Comparison of ENCODE assay signal across 25 cellular contexts in the genomic region with DNA sequence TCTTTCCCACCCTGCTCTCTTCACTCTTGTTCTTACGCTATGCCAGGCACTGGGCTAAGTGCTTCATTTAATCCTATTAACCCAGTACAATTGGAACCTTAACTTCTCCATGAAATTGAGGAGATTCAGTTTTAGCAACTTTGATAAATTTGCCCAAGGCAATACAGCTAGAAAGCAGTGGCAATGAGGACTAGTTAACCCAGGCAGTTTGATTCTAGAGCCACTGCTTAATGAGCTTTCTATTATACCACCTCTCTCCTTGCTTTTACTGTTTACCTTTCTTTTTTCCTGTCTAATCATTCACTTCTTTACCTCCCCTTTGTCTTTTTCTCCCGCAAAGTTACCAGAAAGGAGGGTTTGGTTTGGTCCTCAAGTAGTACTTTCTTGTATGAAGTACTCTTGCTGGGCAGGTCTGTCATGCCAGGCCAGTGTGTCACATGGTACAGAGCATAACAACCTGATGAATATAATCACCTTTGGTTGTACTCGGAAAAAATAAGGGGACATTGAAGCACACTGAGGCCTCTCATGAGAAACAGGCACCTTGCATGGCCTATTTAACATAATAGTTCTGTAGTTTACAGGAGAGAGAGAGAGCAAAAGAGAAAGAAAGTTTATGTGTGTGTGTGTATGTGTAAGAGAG.
A peak's percentile ranks its signal among the peaks of the same experiment; 100 is the strongest.
DNase-seq lines count a peak whose midpoint lies in the region; ATAC-seq and TF ChIP-seq lines count a peak whose summit lies in the region.
"Had no signal": no experiment of that assay in that cellular context is flagged by ENCODE, and none has a peak within 500 bp of the region (broad histone marks: within the 10 kb centered on the region; RNA-seq: fewer than 3 reads in every experiment).

No MANE protein-coding gene starts in this region.

- peak overlapping the region; percentile 30 for H3K27ac Mint-ChIP-seq in T-helper 17 cell
- no peak overlapping the region for H3K27ac Mint-ChIP-seq in stimulated activated effector memory CD8-positive, alpha-beta T cell treated with anti-CD3 and anti-CD28 coated beads, Interleukin-12 subunit alpha, Interleukin-12 subunit beta, amount 100 ng/mL, for 72 hours
- H3K27ac Mint-ChIP-seq: activated naive CD4-positive, alpha-beta T cell treated with anti-CD3 and anti-CD28 coated beads, Interleukin-2, amount 10 ng/mL, durations not matched to agents 7 days and 5 days; T-helper 2 cell treated with Interferon-gamma antibody and Interleukin-4, amounts not matched to agents 5 μg/mL and 100 μg/mL, for 36 hours had no signal

- H3K27ac ChIP-seq in left ventricle myocardium inferior (replicated peaks) (no peak overlapping the region), lung (ENCODE audit: low read depth in 1 of 2, low read length in 1 of 2) (peak overlapping the region in 1 of 2 donors; percentile 55), ascending aorta (no peak overlapping the region)
- H3K27ac ChIP-seq: esophagus squamous epithelium, KMS-11, neutrophil, Peyer's patch had no signal

- H3K9me3 Mint-ChIP-seq in stimulated activated effector memory CD8-positive, alpha-beta T cell treated with anti-CD3 and anti-CD28 coated beads, Interleukin-12 subunit alpha, Interleukin-12 subunit beta, amount 100 ng/mL, for 72 hours = no peaks in the 10 kb centered on the region
- H3K9me3 Mint-ChIP-seq: activated naive CD4-positive, alpha-beta T cell treated with anti-CD3 and anti-CD28 coated beads, Interleukin-2, amount 10 ng/mL, durations not matched to agents 7 days and 5 days; activated T-cell treated with anti-CD3 and anti-CD28 coated beads, Interleukin-2, amount 50 U/mL, for 4 hours; T-helper 2 cell treated with Interferon-gamma antibody and Interleukin-4, amounts not matched to agents 5 μg/mL and 100 μg/mL, for 36 hours had no signal

- H3K36me3 ChIP-seq in left ventricle myocardium inferior (peaks cover 35% of the 10 kb centered on the region), lung (ENCODE audit: control insufficient read depth in 2 of 2, insufficient read depth in 2 of 2, low read length in 2 of 2) (peaks cover 5 to 10% of the 10 kb centered on the region in 2 donors), ascending aorta (peaks cover 7 to 18% of the 10 kb centered on the region in 2 donors), mucosa of descending colon (ENCODE audit: low read depth) (peaks cover 3% of the 10 kb centered on the region)

- DNase-seq in left ventricle myocardium superior (no peak), left ventricle myocardium inferior (no peak), T-helper 17 cell (no peak), lung (ENCODE audit: low spot score) (no peak), ascending aorta (ENCODE audit: low spot score in 2 of 2) (no peak), activated gamma-delta T cell (lab: John Stamatoyannopoulos, UW) (no peak), mucosa of descending colon (no peak)
- no peak for DNase-seq in stimulated activated effector memory CD8-positive, alpha-beta T cell treated with anti-CD3 and anti-CD28 coated beads, Interleukin-12 subunit alpha, Interleukin-12 subunit beta, amount 100 ng/mL, for 72 hours (ENCODE audit: low spot score in 2 of 2)
- DNase-seq: ACHN; activated naive CD4-positive, alpha-beta T cell treated with anti-CD3 and anti-CD28 coated beads, Interleukin-2, amount 10 ng/mL, durations not matched to agents 7 days and 5 days; activated T-cell treated with anti-CD3 and anti-CD28 coated beads, Interleukin-2, amount 50 U/mL, for 4 hours; anterior cingulate cortex; cerebellar nuclear complex; DMS 273 treated with DMSO at 0.1 percent for 48 hours; effector CD4-positive, alpha-beta T cell; esophagus squamous epithelium; GDM1; GOT3; NCI-H1930; NCI-H226; Peyer's patch had no signal

- peaks cover 8% of the 10 kb centered on the region for H3K36me3 Mint-ChIP-seq in T-helper 17 cell (ENCODE audit: low read depth)
- H3K36me3 Mint-ChIP-seq in stimulated activated effector memory CD8-positive, alpha-beta T cell treated with anti-CD3 and anti-CD28 coated beads, Interleukin-12 subunit alpha, Interleukin-12 subunit beta, amount 100 ng/mL, for 72 hours = peaks cover 26% of the 10 kb centered on the region

- no peaks in the 10 kb centered on the region for H3K9me3 ChIP-seq in left ventricle myocardium inferior (replicated peaks)
- H3K9me3 ChIP-seq in T-helper 17 cell (ENCODE audit: control insufficient read depth, low read length, poor library complexity, severe bottlenecking) = no peaks in the 10 kb centered on the region
- no peaks in the 10 kb centered on the region for H3K9me3 ChIP-seq in lung (ENCODE audit: control insufficient read depth in 2 of 2, insufficient read depth in 1 of 2, low read length in 1 of 2)
- H3K9me3 ChIP-seq in ascending aorta = no peaks in the 10 kb centered on the region
- H3K9me3 ChIP-seq in mucosa of descending colon = no peaks in the 10 kb centered on the region
- H3K9me3 ChIP-seq: esophagus squamous epithelium, neutrophil, Peyer's patch had no signal

- H3K4me1 ChIP-seq in left ventricle myocardium inferior = no peaks in the 10 kb centered on the region
- H3K4me1 ChIP-seq in lung (ENCODE audit: control insufficient read depth in 2 of 2, insufficient read depth in 2 of 2, low read length in 2 of 2) = no peaks in the 10 kb centered on the region
- H3K4me1 ChIP-seq in ascending aorta = no peaks in the 10 kb centered on the region
- no peaks in the 10 kb centered on the region for H3K4me1 ChIP-seq in mucosa of descending colon (ENCODE audit: low read depth)
- H3K4me1 ChIP-seq: esophagus squamous epithelium, Peyer's patch had no signal

- no peaks in the 10 kb centered on the region for H3K27me3 ChIP-seq in left ventricle myocardium inferior (ENCODE audit: low read depth)
- H3K27me3 ChIP-seq in lung (ENCODE audit: control insufficient read depth, insufficient read depth) = no peaks in the 10 kb centered on the region
- no peaks in the 10 kb centered on the region for H3K27me3 ChIP-seq in ascending aorta
- H3K27me3 ChIP-seq: esophagus squamous epithelium, neutrophil, Peyer's patch had no signal

- H3K4me3 ChIP-seq in left ventricle myocardium inferior = no peak overlapping the region
- H3K4me3 ChIP-seq in lung = no peak overlapping the region
- H3K4me3 ChIP-seq in ascending aorta = no peak overlapping the region
- no peak overlapping the region for H3K4me3 ChIP-seq in mucosa of descending colon
- H3K4me3 ChIP-seq: esophagus squamous epithelium, Peyer's patch had no signal

- no peak overlapping the region for H3K4me3 Mint-ChIP-seq in T-helper 17 cell
- no peak overlapping the region for H3K4me3 Mint-ChIP-seq in stimulated activated effector memory CD8-positive, alpha-beta T cell treated with anti-CD3 and anti-CD28 coated beads, Interleukin-12 subunit alpha, Interleukin-12 subunit beta, amount 100 ng/mL, for 72 hours
- H3K4me3 Mint-ChIP-seq: activated naive CD4-positive, alpha-beta T cell treated with anti-CD3 and anti-CD28 coated beads, Interleukin-2, amount 10 ng/mL, durations not matched to agents 7 days and 5 days; activated T-cell treated with anti-CD3 and anti-CD28 coated beads, Interleukin-2, amount 50 U/mL, for 4 hours; T-helper 2 cell treated with Interferon-gamma antibody and Interleukin-4, amounts not matched to agents 5 μg/mL and 100 μg/mL, for 36 hours had no signal

- ATAC-seq in left ventricle myocardium superior = peak; percentile 28
- no peak for ATAC-seq in T-helper 17 cell
- peak; percentile 79 for ATAC-seq in lung (ENCODE audit: insufficient read depth, low FRiP score)
- no peak for ATAC-seq in stimulated activated effector memory CD8-positive, alpha-beta T cell treated with anti-CD3 and anti-CD28 coated beads, Interleukin-12 subunit alpha, Interleukin-12 subunit beta, amount 100 ng/mL, for 72 hours
- ATAC-seq in mucosa of descending colon = no peak
- ATAC-seq: activated CD4-positive, CD25-positive, alpha-beta regulatory T cell treated with anti-CD3 and anti-CD28 coated beads, Interleukin-2, amount 50 U/mL, for 24 hours; activated T-cell treated with anti-CD3 and anti-CD28 coated beads, Interleukin-2, amount 50 U/mL, for 4 hours had no signal

- TF ChIP-seq CTCF in left ventricle myocardium inferior (IDR thresholded peaks at IDR 0.05; ENCODE audit: borderline replicate concordance) (no peak), lung (IDR thresholded peaks at IDR 0.05; ENCODE audit: control extremely low read depth, extremely low read depth) (no peak), ascending aorta (IDR thresholded peaks at IDR 0.05) (no peak), mucosa of descending colon (IDR thresholded peaks at IDR 0.05) (no peak)

- H3K4me1 Mint-ChIP-seq in T-helper 17 cell = peaks cover 15% of the 10 kb centered on the region
- peaks cover 6% of the 10 kb centered on the region for H3K4me1 Mint-ChIP-seq in stimulated activated effector memory CD8-positive, alpha-beta T cell treated with anti-CD3 and anti-CD28 coated beads, Interleukin-12 subunit alpha, Interleukin-12 subunit beta, amount 100 ng/mL, for 72 hours

- no peaks in the 10 kb centered on the region for H3K27me3 Mint-ChIP-seq in T-helper 17 cell
- H3K27me3 Mint-ChIP-seq: activated naive CD4-positive, alpha-beta T cell treated with anti-CD3 and anti-CD28 coated beads, Interleukin-2, amount 10 ng/mL, durations not matched to agents 7 days and 5 days had no signal

- intact Hi-C loops in left ventricle myocardium superior (cut with micrococcal nuclease) = no loop called here
- intact Hi-C loops in left ventricle myocardium inferior (cut with micrococcal nuclease) = no loop called here
- intact Hi-C loops in ascending aorta (cut with DNase I) = no loop called here
- intact Hi-C loops in mucosa of descending colon (cut with DNase I, micrococcal nuclease) = no loop called here

- 75 to 88% methylated on average over 3 of the region's 3 CpGs for WGBS in lung, 2 donors

Comparison
In these comparisons a context has a peak if more than half of its experiments do, and no peak if none do; other contexts are left out.
1. ATAC-seq: peak in left ventricle myocardium superior (single experiment) and lung (single experiment); none in T-helper 17 cell (single experiment), stimulated activated effector memory CD8-positive, alpha-beta T cell treated with anti-CD3 and anti-CD28 coated beads, Interleukin-12 subunit alpha, Interleukin-12 subunit beta, amount 100 ng/mL, for 72 hours (single experiment) and mucosa of descending colon (single experiment).